In the genomic region with DNA sequence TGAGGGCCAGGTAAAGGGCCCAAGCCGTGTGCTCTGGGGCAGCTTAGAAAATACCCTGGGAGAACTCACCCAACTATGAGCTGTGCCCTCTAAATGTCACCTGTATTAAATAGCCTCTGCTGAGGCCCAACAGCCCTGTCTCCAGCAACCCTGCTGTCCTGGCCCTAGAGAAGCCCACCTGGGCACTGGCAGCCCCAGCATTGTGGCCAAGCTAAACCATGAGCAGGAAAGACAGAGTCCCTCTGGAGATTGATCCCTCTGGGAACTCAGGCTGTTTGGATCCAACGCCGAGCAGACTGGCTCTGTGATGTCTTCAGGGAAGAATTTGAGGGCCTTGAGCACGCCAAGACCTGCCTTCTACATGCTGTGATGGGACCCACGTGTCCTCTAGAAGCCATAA, we compare ENCODE assay signal across 17 cellular contexts.
"Had no signal": no experiment of that assay in that cellular context is flagged by ENCODE, and none has a peak within 500 bp of the region (broad histone marks: within the 10 kb centered on the region; RNA-seq: fewer than 3 reads in every experiment).

No MANE protein-coding gene starts in this region.

- H3K36me3 ChIP-seq: ascending aorta, colonic mucosa, left lung, neutrophil, pancreas, tibial artery had no signal

- ATAC-seq: activated naive CD4-positive, alpha-beta T cell treated with anti-CD3 and anti-CD28 coated beads, Interleukin-2, amount 50 U/mL, for 72 hours; activated T-helper 17 cell treated with anti-CD3 and anti-CD28 coated beads, Interleukin-2, amount 50 U/mL, for 72 hours; natural killer cell; psoas muscle had no signal

- H3K36me3 Mint-ChIP-seq: activated naive CD4-positive, alpha-beta T cell treated with anti-CD3 and anti-CD28 coated beads, Interleukin-2, amount 50 U/mL, for 72 hours; mesothelial cell of epicardium; natural killer cell had no signal

- H3K9me3 ChIP-seq: ascending aorta, colonic mucosa, left lung, neutrophil, pancreas, psoas muscle, tibial artery had no signal

- H3K27ac ChIP-seq: colonic mucosa, left lung, neutrophil, pancreas, psoas muscle had no signal

- H3K27me3 ChIP-seq: ascending aorta, colonic mucosa, left lung, neutrophil, pancreas, tibial artery had no signal

- H3K4me1 ChIP-seq: colonic mucosa, left lung, psoas muscle had no signal

- H3K27ac Mint-ChIP-seq: activated naive CD4-positive, alpha-beta T cell treated with anti-CD3 and anti-CD28 coated beads, Interleukin-2, amount 50 U/mL, for 72 hours; activated T-helper 17 cell treated with anti-CD3 and anti-CD28 coated beads, Interleukin-2, amount 50 U/mL, for 72 hours; natural killer cell had no signal

- FAIRE-seq: pancreas, urothelium cell line had no signal

- H3K4me1 Mint-ChIP-seq: activated T-helper 17 cell treated with anti-CD3 and anti-CD28 coated beads, Interleukin-2, amount 50 U/mL, for 72 hours; central memory CD8-positive, alpha-beta T cell; natural killer cell had no signal

- H3K4me3 ChIP-seq: ascending aorta, colonic mucosa, left lung, pancreas, psoas muscle, tibial artery had no signal

- H3K9me3 Mint-ChIP-seq: activated naive CD4-positive, alpha-beta T cell treated with anti-CD3 and anti-CD28 coated beads, Interleukin-2, amount 50 U/mL, for 72 hours; activated T-helper 17 cell treated with anti-CD3 and anti-CD28 coated beads, Interleukin-2, amount 50 U/mL, for 72 hours; central memory CD8-positive, alpha-beta T cell; mesothelial cell of epicardium; natural killer cell had no signal

- DNase-seq: activated T-cell treated with anti-CD3 and anti-CD28 coated beads, Interleukin-2, amount 50 U/mL, for 1 hour; colonic mucosa; left lung; natural killer cell; psoas muscle; stimulated activated CD4-positive, alpha-beta T cell treated with anti-CD3 and anti-CD28 coated beads, Interleukin-4, amount 100 ng/mL, for 24 hours; stimulated activated naive CD4-positive, alpha-beta T cell treated with Interleukin-2 at 50 U/mL for 16 hours; T-helper 9 cell; tibial artery had no signal

- H3K4me3 Mint-ChIP-seq: activated T-helper 17 cell treated with anti-CD3 and anti-CD28 coated beads, Interleukin-2, amount 50 U/mL, for 72 hours; central memory CD8-positive, alpha-beta T cell; mesothelial cell of epicardium; natural killer cell had no signal
